ENCODE assay signal across 26 cellular contexts in genomic region chr15:27993996-27994775, GRCh38.
A peak's percentile ranks its signal among the peaks of the same experiment; 100 is the strongest.
DNase-seq lines count a peak whose midpoint lies in the region; ATAC-seq and TF ChIP-seq lines count a peak whose summit lies in the region.
"Had no signal": no experiment of that assay in that cellular context is flagged by ENCODE, and none has a peak within 500 bp of the region (broad histone marks: within the 10 kb centered on the region; RNA-seq: fewer than 3 reads in every experiment).

No MANE protein-coding gene starts in this region.

- TF ChIP-seq CTCF in upper lobe of left lung (IDR thresholded peaks at IDR 0.05) = no peak

- 78 to 79% methylated on average over 14 to 16 of the region's 16 CpGs for WGBS in upper lobe of left lung, 2 donors

- H3K4me1 ChIP-seq in upper lobe of left lung = no peaks in the 10 kb centered on the region
- H3K4me1 ChIP-seq: gastrocnemius medialis, prostate gland, sigmoid colon, SJSA1, suprapubic skin had no signal

- TF ChIP-seq POLR2A in upper lobe of left lung (IDR thresholded peaks at IDR 0.05) = no peak

- H3K36me3 ChIP-seq in upper lobe of left lung (no peaks in the 10 kb centered on the region), MG63 (no peaks in the 10 kb centered on the region)
- H3K36me3 ChIP-seq: gastrocnemius medialis, prostate gland, sigmoid colon, SJSA1, suprapubic skin had no signal

- H3K27ac ChIP-seq in upper lobe of left lung = no peak overlapping the region
- H3K27ac ChIP-seq: gastrocnemius medialis, GM23248, prostate gland, sigmoid colon, SJSA1, suprapubic skin had no signal

- H3K27me3 ChIP-seq in upper lobe of left lung (no peaks in the 10 kb centered on the region), MG63 (no peaks in the 10 kb centered on the region)
- H3K27me3 ChIP-seq: gastrocnemius medialis, sigmoid colon, SJSA1, suprapubic skin had no signal

- TF ChIP-seq EP300 in upper lobe of left lung (IDR thresholded peaks at IDR 0.05) = no peak

- DNase-seq in NCI-H1417 (lab: John Stamatoyannopoulos, UW) (peak in 2 of 3 experiments; percentile 20 to 69), NCI-H1417 treated with DMSO at 0.1 percent for 48 hours (lab: John Stamatoyannopoulos, UW) (no peak), DMS79 treated with DMSO at 0.1 percent for 48 hours (lab: John Stamatoyannopoulos, UW) (peak; percentile 82), RPMI8226 (peak; percentile 34), mesenteric fat pad (ENCODE audit: low spot score) (peak; percentile 43), upper lobe of left lung (no peak), MG63 (no peak)
- DNase-seq: 8988T; activated CD4-positive, CD25-positive, alpha-beta regulatory T cell treated with anti-CD3 and anti-CD28 coated beads, Interleukin-2, amount 50 U/mL, for 72 hours; activated CD8-positive, alpha-beta T cell treated with anti-CD3 and anti-CD28 coated beads, Interleukin-2, amount 10 ng/mL, durations not matched to agents 7 days and 5 days; dermis blood vessel endothelial cell; EL; gastrocnemius medialis; GM23248; KG1; left cardiac atrium; mesenchymal stem cell; MM.1S; NCI-H1930; sigmoid colon; stimulated activated CD4-positive, alpha-beta T cell treated with anti-CD3 and anti-CD28 coated beads, Interleukin-4, amount 100 ng/mL, for 4 hours; stimulated activated naive B cell treated with anti-CD40 and anti-IgM and Interleukin-4, amounts not matched to agents 10 μg/mL and 1 μg/mL and 100 μg/mL, for 72 hours had no signal

- no peaks in the 10 kb centered on the region for H3K9me3 ChIP-seq in upper lobe of left lung
- no peaks in the 10 kb centered on the region for H3K9me3 ChIP-seq in MG63
- H3K9me3 ChIP-seq: gastrocnemius medialis, prostate gland, sigmoid colon, SJSA1, suprapubic skin had no signal

- no peak overlapping the region for H3K4me3 ChIP-seq in upper lobe of left lung
- H3K4me3 ChIP-seq in MG63 = no peak overlapping the region
- H3K4me3 ChIP-seq: gastrocnemius medialis, GM23248, prostate gland, sigmoid colon, SJSA1, suprapubic skin had no signal

- ATAC-seq in upper lobe of left lung (ENCODE audit: low FRiP score in 2 of 2) (no peak), GM21737 (IDR thresholded peaks at IDR 0.05; ENCODE audit: unreplicated experiment) (no peak)
- ATAC-seq: activated CD8-positive, alpha-beta T cell treated with anti-CD3 and anti-CD28 coated beads, Interleukin-2, amount 10 ng/mL, durations not matched to agents 7 days and 5 days; gastrocnemius medialis; left cardiac atrium; stimulated activated naive B cell treated with anti-CD40 and anti-IgM and Interleukin-4, amounts not matched to agents 10 μg/mL and 1 μg/mL and 100 μg/mL, for 72 hours had no signal

Comparison
In these comparisons a context has a peak if more than half of its experiments do, and no peak if none do; other contexts are left out.
1. DNase-seq: peak in NCI-H1417 (2 of 3), DMS79 treated with DMSO at 0.1 percent for 48 hours (single experiment), RPMI8226 (single experiment) and mesenteric fat pad (single experiment); none in NCI-H1417 treated with DMSO at 0.1 percent for 48 hours (single experiment), upper lobe of left lung (0 of 2) and MG63 (single experiment).